18 cellular contexts compared by ENCODE assay signal in the genomic region with DNA sequence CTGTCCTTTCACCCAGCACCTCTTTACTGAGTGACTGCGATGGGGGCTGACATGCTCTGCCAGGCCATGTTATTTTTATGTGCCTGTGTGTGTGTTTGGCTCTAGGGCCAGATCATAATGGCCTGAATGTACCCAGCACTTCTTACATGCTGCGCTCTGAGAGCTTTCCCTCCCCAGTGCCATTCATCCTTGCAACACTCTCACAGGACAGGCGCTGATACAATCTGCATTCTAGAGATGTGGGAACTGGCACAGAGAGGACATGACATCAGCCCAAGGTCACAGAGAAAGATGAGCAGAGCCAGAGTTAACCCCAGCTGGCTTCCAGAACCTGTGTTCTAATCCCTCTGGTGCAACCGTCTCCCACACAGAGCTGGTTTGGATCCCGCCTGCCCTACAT. TPM values are rescaled to one million over a fixed set of nuclear protein-coding genes. Genes with fewer than 3 reads are reported as not detected.
A peak's percentile ranks its signal among the peaks of the same experiment; 100 is the strongest.
DNase-seq lines count a peak whose midpoint lies in the region; ATAC-seq and TF ChIP-seq lines count a peak whose summit lies in the region.
"Had no signal": no experiment of that assay in that cellular context is flagged by ENCODE, and none has a peak within 500 bp of the region (broad histone marks: within the 10 kb centered on the region; RNA-seq: fewer than 3 reads in every experiment).

No MANE protein-coding gene starts in this region.

- H3K56ac ChIP-seq in mesendoderm (ENCODE audit: low read length): no peak overlapping the region

- H3K27me3 ChIP-seq in mesendoderm (ENCODE audit: insufficient read depth, low read length, poor library complexity): no peaks in the 10 kb centered on the region
- H3K27me3 ChIP-seq: BLaER1, foreskin keratinocyte, ovary had no signal

- no peak overlapping the region for H3K27ac Mint-ChIP-seq in glutamatergic neuron (ENCODE audit: unreplicated experiment)

- no peak for DNase-seq in Right ventricle myocardium inferior (ENCODE audit: missing footprints)
- DNase-seq in cardiac septum (ENCODE audit: low spot score): no peak
- no peak for DNase-seq in glutamatergic neuron
- DNase-seq in mesendoderm: no peak
- DNase-seq in iPS-NIHi11 (ENCODE audit: low spot score): no peak
- DNase-seq: 8988T; activated CD4-positive, alpha-beta T cell treated with anti-CD3 and anti-CD28 coated beads for 4 hours; activated gamma-delta T cell treated with Interleukin-2 at 50 U/mL for 16 hours; foreskin keratinocyte; NCI-H1105 treated with DMSO at 0.1 percent for 48 hours; NCI-H524 treated with DMSO at 0.1 percent for 48 hours; ovary had no signal

- H3K9ac ChIP-seq in mesendoderm (ENCODE audit: low read length): no peak overlapping the region
- H3K9ac ChIP-seq: BLaER1 had no signal

- peaks cover 6% of the 10 kb centered on the region for H3K36me3 Mint-ChIP-seq in glutamatergic neuron (ENCODE audit: unreplicated experiment)

- H3K79me1 ChIP-seq in mesendoderm (ENCODE audit: low read length): peaks cover 24% of the 10 kb centered on the region

- no peak overlapping the region for H3K18ac ChIP-seq in mesendoderm (ENCODE audit: low read length)

- no peak overlapping the region for H2BK15ac ChIP-seq in mesendoderm (replicated peaks; ENCODE audit: low read depth)

- no peak overlapping the region for H4K8ac ChIP-seq in mesendoderm (ENCODE audit: low read depth, low read length)

- no peak overlapping the region for H2BK120ac ChIP-seq in mesendoderm (ENCODE audit: low read depth, low read length)

- peaks cover 11% of the 10 kb centered on the region for H3K9me3 Mint-ChIP-seq in glutamatergic neuron (ENCODE audit: unreplicated experiment)

- H2BK5ac ChIP-seq in mesendoderm (ENCODE audit: low read length): no peak overlapping the region

- TF ChIP-seq CTCF in glutamatergic neuron (IDR thresholded peaks at IDR 0.05; ENCODE audit: partially characterized antibody, unreplicated experiment): no peak

- peaks cover 8% of the 10 kb centered on the region for H3K27me3 Mint-ChIP-seq in glutamatergic neuron (ENCODE audit: unreplicated experiment)

- peak overlapping the region; percentile 22 for H2AK5ac ChIP-seq in mesendoderm (ENCODE audit: low read length)

- peak; percentile 88 for ATAC-seq in Right ventricle myocardium inferior
- no peak for ATAC-seq in GM18873 (IDR thresholded peaks at IDR 0.05; ENCODE audit: low FRiP score, unreplicated experiment)
- ATAC-seq in GM21825 (IDR thresholded peaks at IDR 0.05; ENCODE audit: unreplicated experiment): no peak
- ATAC-seq in GM21447 (IDR thresholded peaks at IDR 0.05; ENCODE audit: unreplicated experiment): no peak
- ATAC-seq: foreskin keratinocyte had no signal

- peaks cover 15% of the 10 kb centered on the region for H3K79me2 ChIP-seq in mesendoderm (ENCODE audit: control insufficient read depth, insufficient read depth, low read length)

- peak overlapping the region; percentile 64 for H3K4me3 Mint-ChIP-seq in glutamatergic neuron (ENCODE audit: unreplicated experiment)

- peaks cover 45% of the 10 kb centered on the region for H3K4me1 Mint-ChIP-seq in glutamatergic neuron (ENCODE audit: low read depth, unreplicated experiment)

- no peak overlapping the region for H3K4me2 ChIP-seq in mesendoderm (ENCODE audit: low read length)
- H3K4me2 ChIP-seq: smooth muscle cell had no signal

- no CpG with 5 or more reads among the region's 5 CpGs for WGBS in mesendoderm (ENCODE audit: extremely low coverage, insufficient coverage, low lambda C conversion rate)

- intact Hi-C loops in Right ventricle myocardium inferior (cut with DNase I) (no loop called here), cardiac septum (cut with DNase I) (no loop called here)

- no peak overlapping the region for H3K23ac ChIP-seq in mesendoderm (ENCODE audit: low read length)

- no peak overlapping the region for H3K4me3 ChIP-seq in mesendoderm (ENCODE audit: low read length)
- H3K4me3 ChIP-seq: BLaER1, ovary, smooth muscle cell had no signal

- peaks cover 18% of the 10 kb centered on the region for H3K4me1 ChIP-seq in mesendoderm (ENCODE audit: control insufficient read depth, low read depth, low read length)
- H3K4me1 ChIP-seq: foreskin keratinocyte had no signal

- no peaks in the 10 kb centered on the region for H3K36me3 ChIP-seq in mesendoderm (ENCODE audit: control insufficient read depth, insufficient read depth, low read length)
- H3K36me3 ChIP-seq: ovary had no signal

- no peak overlapping the region for H4K5ac ChIP-seq in mesendoderm (ENCODE audit: low read length)

- H3K27ac ChIP-seq in mesendoderm (ENCODE audit: low read depth, low read length): no peak overlapping the region
- H3K27ac ChIP-seq: BLaER1, foreskin keratinocyte, ovary had no signal

- no peak overlapping the region for H3K4ac ChIP-seq in mesendoderm (ENCODE audit: low read depth, low read length)

RNA-seq across cellular contexts. Expression of gene ARHGEF10L, which starts 54.5 kb away (rescaled TPM):
- total RNA-seq in Right ventricle myocardium inferior (59.9 TPM), cardiac septum (59.8 TPM), glutamatergic neuron (ENCODE audit: unreplicated experiment) (89.8 TPM)
- 7.9 TPM for polyA plus RNA-seq in mesendoderm (2013, experiment 1 of 2)
- 7.7 TPM for polyA plus RNA-seq in mesendoderm (2013, experiment 2 of 2)
- total RNA-seq: T-helper 2 cell treated with Interferon-gamma antibody and Interleukin-4, amounts not matched to agents 100 ng/mL and 5 ng/mL, for 36 hours had no signal
